ENCODE assay signal across 8 cellular contexts in genomic region chr15:51649659-51650521, GRCh38. TPM values are rescaled to one million over a fixed set of nuclear protein-coding genes. Genes with fewer than 3 reads are reported as not detected.
DNase-seq lines count a peak whose midpoint lies in the region; ATAC-seq and TF ChIP-seq lines count a peak whose summit lies in the region.

No MANE protein-coding gene starts in this region.

- H4K20me1 ChIP-seq in Loucy (ENCODE audit: insufficient read depth, low read length, poor library complexity, severe bottlenecking) (no peaks in the 10 kb centered on the region), PC-3 (ENCODE audit: low read length) (no peaks in the 10 kb centered on the region)

- TF ChIP-seq CTCF in BJ (IDR thresholded peaks at IDR 0.05; ENCODE audit: insufficient read depth, low read depth, low read length) (peak; percentile 65), Loucy (conservative IDR thresholded peaks at IDR 0.05; ENCODE audit: low read length) (peak; percentile 93), PC-3 (conservative IDR thresholded peaks at IDR 0.05; ENCODE audit: low read depth, low read length) (peak; percentile 80), progenitor cell of endocrine pancreas (IDR thresholded peaks at IDR 0.05; ENCODE audit: unreplicated experiment) (peak; percentile 82)

- H3K4me1 ChIP-seq in Loucy (ENCODE audit: insufficient read depth, low read length, poor library complexity, severe bottlenecking) (peaks cover 9% of the 10 kb centered on the region), PC-3 (ENCODE audit: insufficient read depth, low read length) (peaks cover 4% of the 10 kb centered on the region; the same call in 1 of the 2 replicates)

- intact Hi-C loops in PC-3 (cut with micrococcal nuclease): loop anchor here (1.0 to 5.0 kb wide), 2 partner anchors 127 to 257 kb away; no protein-coding TSS in a partner anchor
- intact Hi-C loops in Right ventricle myocardium superior (cut with DNase I): loop anchor here (2.0 kb wide), 1 partner anchor 127 kb away; no protein-coding TSS in a partner anchor

- no peak overlapping the region for H3K4me3 Mint-ChIP-seq in activated naive CD8-positive, alpha-beta T cell treated with anti-CD3 and anti-CD28 coated beads, Interleukin-2, amount 10 ng/mL, durations not matched to agents 7 days and 5 days
- no peak overlapping the region for H3K4me3 Mint-ChIP-seq in progenitor cell of endocrine pancreas (ENCODE audit: low read depth)

- H3K4me3 ChIP-seq in BJ (ENCODE audit: low read depth, low read length) (no peak overlapping the region), Loucy (ENCODE audit: low read length, poor library complexity, severe bottlenecking) (no peak overlapping the region), PC-3 (ENCODE audit: low read length) (no peak overlapping the region)

- H3K9me3 ChIP-seq in Loucy (ENCODE audit: insufficient read depth, low read depth, low read length) (no peaks in the 10 kb centered on the region), PC-3 (ENCODE audit: low read length) (no peaks in the 10 kb centered on the region)

- H3K36me3 ChIP-seq in BJ (ENCODE audit: control insufficient read depth, insufficient read depth, low read length) (no peaks in the 10 kb centered on the region), Loucy (ENCODE audit: insufficient read depth, low read length) (no peaks in the 10 kb centered on the region), PC-3 (ENCODE audit: low read depth, low read length) (no peaks in the 10 kb centered on the region)

- no peaks in the 10 kb centered on the region for H3K36me3 Mint-ChIP-seq in activated naive CD8-positive, alpha-beta T cell treated with anti-CD3 and anti-CD28 coated beads, Interleukin-2, amount 10 ng/mL, durations not matched to agents 7 days and 5 days
- H3K36me3 Mint-ChIP-seq in progenitor cell of endocrine pancreas (ENCODE audit: insufficient read depth): no peaks in the 10 kb centered on the region

- ATAC-seq in GM18870 (IDR thresholded peaks at IDR 0.05; ENCODE audit: unreplicated experiment) (peak; percentile 72), PC-3 (peak; percentile 81), Right ventricle myocardium superior (ENCODE audit: poor library complexity) (peak; percentile 84), GM19324 (IDR thresholded peaks at IDR 0.05; ENCODE audit: low FRiP score, unreplicated experiment) (no peak)
- ATAC-seq in activated naive CD8-positive, alpha-beta T cell treated with anti-CD3 and anti-CD28 coated beads, Interleukin-2, amount 10 ng/mL, durations not matched to agents 7 days and 5 days (ENCODE audit: low read depth): peak; percentile 72

- BruUV-seq in PC-3 (replicated peaks; lab: Mats Ljungman, UMichigan): no TSS peak

- DNase-seq in BJ (ENCODE audit: low read depth): peak; percentile 35
- peak; percentile 77 for DNase-seq in PC-3
- DNase-seq in activated naive CD8-positive, alpha-beta T cell treated with anti-CD3 and anti-CD28 coated beads, Interleukin-2, amount 10 ng/mL, durations not matched to agents 7 days and 5 days: no peak
- no peak for DNase-seq in Right ventricle myocardium superior
- peak; percentile 23 for DNase-seq in progenitor cell of endocrine pancreas (ENCODE audit: low spot score, unreplicated experiment)

- H3K27me3 ChIP-seq in BJ (ENCODE audit: control insufficient read depth, insufficient read depth, low read length) (peaks cover 3% of the 10 kb centered on the region), Loucy (ENCODE audit: insufficient read depth, low read length, poor library complexity, severe bottlenecking) (no peaks in the 10 kb centered on the region), PC-3 (ENCODE audit: low read length) (no peaks in the 10 kb centered on the region)

- no peaks in the 10 kb centered on the region for H3K79me2 ChIP-seq in Loucy (ENCODE audit: insufficient read depth, low read length)
- H3K79me2 ChIP-seq in PC-3 (ENCODE audit: low read length): no peaks in the 10 kb centered on the region

- no peak overlapping the region for H3K27ac Mint-ChIP-seq in activated naive CD8-positive, alpha-beta T cell treated with anti-CD3 and anti-CD28 coated beads, Interleukin-2, amount 10 ng/mL, durations not matched to agents 7 days and 5 days
- H3K27ac Mint-ChIP-seq in progenitor cell of endocrine pancreas: no peak overlapping the region

- no peak overlapping the region for H3K27ac ChIP-seq in PC-3 (ENCODE audit: low read length)

- no peaks in the 10 kb centered on the region for H3K9me3 Mint-ChIP-seq in activated naive CD8-positive, alpha-beta T cell treated with anti-CD3 and anti-CD28 coated beads, Interleukin-2, amount 10 ng/mL, durations not matched to agents 7 days and 5 days
- H3K9me3 Mint-ChIP-seq in progenitor cell of endocrine pancreas (ENCODE audit: low read depth): no peaks in the 10 kb centered on the region

- H3K9me2 ChIP-seq in Loucy (replicated peaks; ENCODE audit: low read depth, low read length): no peaks in the 10 kb centered on the region
- no peaks in the 10 kb centered on the region for H3K9me2 ChIP-seq in PC-3 (replicated peaks; ENCODE audit: low read length)

- H3K9ac ChIP-seq in Loucy (ENCODE audit: low read depth, low read length, poor library complexity, severe bottlenecking): no peak overlapping the region
- no peak overlapping the region for H3K9ac ChIP-seq in PC-3 (ENCODE audit: low read length)

- CTCF ChIA-PET in BJ (lab: Yijun Ruan, JAX) (interaction anchor here (0.6 to 6.3 kb wide), 40 partner anchors 8 to 1156 kb away, joined by 3 to 226 read pairs (median 4); partner anchors contain the start of genes LYSMD2 and SCG3), PC-3 (lab: Charles Lee) (interaction anchor here (0.6 to 2.1 kb wide), 7 partner anchors 76 to 286 kb away, joined by 3 to 63 read pairs (median 5); no protein-coding TSS in a partner anchor)

- H3K27me3 Mint-ChIP-seq in activated naive CD8-positive, alpha-beta T cell treated with anti-CD3 and anti-CD28 coated beads, Interleukin-2, amount 10 ng/mL, durations not matched to agents 7 days and 5 days: peaks cover 11% of the 10 kb centered on the region
- H3K27me3 Mint-ChIP-seq in progenitor cell of endocrine pancreas: peaks cover 3% of the 10 kb centered on the region

- POLR2A ChIA-PET in BJ (lab: Charles Lee): no interaction called here
- POLR2A ChIA-PET in PC-3 (lab: Charles Lee; ENCODE audit: unreplicated experiment): interaction anchor here (0.5 to 0.6 kb wide), 2 partner anchors 77 to 137 kb away, joined by 3 read pairs; no protein-coding TSS in a partner anchor
- POLR2A ChIA-PET in activated naive CD8-positive, alpha-beta T cell treated with anti-CD3 and anti-CD28 coated beads, Interleukin-2, amount 10 ng/mL, durations not matched to agents 7 days and 5 days (lab: Charles Lee): interaction anchor here (0.6 to 1.4 kb wide), 5 partner anchors 82 to 159 kb away, joined by 3 to 9 read pairs (median 4); no protein-coding TSS in a partner anchor

- peaks cover 9% of the 10 kb centered on the region for H3K4me1 Mint-ChIP-seq in activated naive CD8-positive, alpha-beta T cell treated with anti-CD3 and anti-CD28 coated beads, Interleukin-2, amount 10 ng/mL, durations not matched to agents 7 days and 5 days
- H3K4me1 Mint-ChIP-seq in progenitor cell of endocrine pancreas (ENCODE audit: low read depth): no peaks in the 10 kb centered on the region

- H2AFZ ChIP-seq in Loucy (ENCODE audit: low read length) (0 out of 2 replicates have a peak overlapping the region, but pooled peaks have one; percentile 47), PC-3 (ENCODE audit: low read length) (no peak overlapping the region)

- H3K4me2 ChIP-seq in Loucy (ENCODE audit: low read depth, low read length, poor library complexity, severe bottlenecking) (no peak overlapping the region), PC-3 (ENCODE audit: low read length) (no peak overlapping the region)

- no peaks in the 10 kb centered on the region for H3F3A ChIP-seq in Loucy (ENCODE audit: low read depth)
- no peaks in the 10 kb centered on the region for H3F3A ChIP-seq in PC-3 (ENCODE audit: low read length, unreplicated experiment)

RNA-seq across cellular contexts. Expression of gene DMXL2, which starts 27.3 kb away (rescaled TPM):
- 3.8 and 9.1 TPM in 2 replicates for polyA plus RNA-seq in BJ (2011; rRNA removed)
- 5.0 and 7.0 TPM in 2 replicates for polyA minus RNA-seq in BJ (2011; rRNA and poly(A)+ RNA removed)
- total RNA-seq in PC-3 (2014; rRNA removed): 10.9 and 11.1 TPM in 2 replicates
- total RNA-seq in activated naive CD8-positive, alpha-beta T cell treated with anti-CD3 and anti-CD28 coated beads, Interleukin-2, amount 10 ng/mL, durations not matched to agents 7 days and 5 days: 10 to 100 TPM in 1 of 2 experiments, 1 to 10 TPM in 1; 8.7 to 11.8 TPM
- 6.5 TPM for total RNA-seq in Right ventricle myocardium superior
- total RNA-seq in progenitor cell of endocrine pancreas: 43.0 and 43.3 TPM in 2 replicates

RNA-seq across cellular contexts. Expression of gene SCG3, which starts 31.4 kb away (rescaled TPM):
- polyA plus RNA-seq in BJ (2011; rRNA removed): not detected in 2 replicates
- not detected in 2 replicates for polyA minus RNA-seq in BJ (2011; rRNA and poly(A)+ RNA removed)
- total RNA-seq in PC-3 (2014; rRNA removed) (not detected in 2 replicates), Right ventricle myocardium superior (not detected), progenitor cell of endocrine pancreas (6.4 and 7.9 TPM in 2 replicates)
- not detected for total RNA-seq in activated naive CD8-positive, alpha-beta T cell treated with anti-CD3 and anti-CD28 coated beads, Interleukin-2, amount 10 ng/mL, durations not matched to agents 7 days and 5 days

Comparison
In these comparisons a context has a peak if more than half of its experiments do, and no peak if none do; other contexts are left out.
1. DNase-seq: peak in BJ (single experiment), PC-3 (single experiment) and progenitor cell of endocrine pancreas (single experiment); none in activated naive CD8-positive, alpha-beta T cell treated with anti-CD3 and anti-CD28 coated beads, Interleukin-2, amount 10 ng/mL, durations not matched to agents 7 days and 5 days (single experiment) and Right ventricle myocardium superior (single experiment).
2. Peak in every context shown above with its lines, with median percentiles within 50 percentile points of each other: CTCF ChIP-seq.